In the genomic region with DNA sequence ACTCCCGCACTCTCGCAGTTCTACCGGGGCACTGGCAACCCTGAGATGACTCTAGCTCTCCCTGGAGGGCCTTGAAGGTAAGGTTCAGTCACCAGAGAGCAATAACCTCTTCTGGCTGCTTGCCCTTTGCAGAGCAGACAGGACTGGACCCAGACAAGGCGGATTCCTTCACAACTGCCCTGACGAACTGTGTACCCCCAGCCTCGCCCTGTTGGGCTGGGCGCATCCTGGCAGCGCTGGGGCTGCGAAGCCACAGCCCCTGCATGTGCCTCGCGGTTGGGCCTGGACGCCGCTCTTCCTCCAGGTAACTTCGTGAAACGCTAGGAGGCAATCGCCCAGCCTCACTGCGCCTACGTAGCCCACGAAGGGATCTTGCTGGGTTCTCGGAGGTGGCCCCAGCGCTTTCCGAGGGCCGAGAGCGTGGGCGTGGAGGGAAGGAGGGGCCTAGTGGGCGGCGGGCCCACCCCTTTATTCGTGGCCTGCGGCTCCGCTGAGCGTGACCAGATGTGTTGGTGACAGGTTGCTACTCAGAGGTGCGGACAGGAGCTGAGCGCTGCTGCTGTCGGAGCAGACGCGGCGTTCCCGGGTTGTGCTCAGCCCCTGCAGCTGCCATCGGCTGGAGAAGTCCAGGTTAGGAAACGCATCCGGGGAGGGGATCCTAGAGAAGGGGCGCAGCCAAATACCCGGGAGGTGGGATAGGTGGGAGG, we compare ENCODE assay signal across 8 cellular contexts. TPM values are rescaled to one million over a fixed set of nuclear protein-coding genes. Genes with fewer than 3 reads are reported as not detected.
DNase-seq lines count a peak whose midpoint lies in the region; ATAC-seq, FAIRE-seq and TF ChIP-seq lines count a peak whose summit lies in the region.

No MANE protein-coding gene starts in this region.

- POLR2A ChIA-PET in HepG2 (lab: Yijun Ruan, JAX), result no interaction called here

- CTCF ChIA-PET in HepG2 (lab: Yijun Ruan, JAX; ENCODE audit: low intra/inter-chr PET ratio, low total read pairs), result no interaction called here

- TF ChIP-seq RAD21 in liver (IDR thresholded peaks at IDR 0.05) (peak; percentile 25 to 44), HepG2 (CRISPR knock-in tag; IDR thresholded peaks at IDR 0.05) (no peak)

- H3K27me3 ChIP-seq in liver (ENCODE audit: control insufficient read depth in 4 of 4, insufficient read depth in 4 of 4, low read length in 3 of 4), result no peaks in the 10 kb centered on the region
- H3K27me3 ChIP-seq in HepG2 (ENCODE audit: control insufficient read depth in 1 of 2, insufficient read depth in 2 of 2, low read length in 2 of 2), result peaks cover 10 to 38% of the 10 kb centered on the region in 2 experiments; a peak in 4 of 5 replicates
- H3K27me3 ChIP-seq in testis, result no peaks in the 10 kb centered on the region

- H3K9me3 ChIP-seq in liver (ENCODE audit: control insufficient read depth in 4 of 4, low read length in 3 of 4), result no peaks in the 10 kb centered on the region
- no peaks in the 10 kb centered on the region for H3K9me3 ChIP-seq in HepG2 (ENCODE audit: low read length)
- no peaks in the 10 kb centered on the region for H3K9me3 ChIP-seq in testis

- WGBS in liver, result 10% methylated on average over 43 of the region's 43 CpGs
- no CpG with 5 or more reads among the region's 43 CpGs for WGBS in HepG2 (ENCODE audit: low lambda C conversion rate)
- WGBS in testis, 2 donors, result 11% methylated on average over 41 of the region's 43 CpGs; no CpG with 5 or more reads in 1 of the 2 donors

- no peak for TF ChIP-seq EP300 in HepG2 (IDR thresholded peaks at IDR 0.05; ENCODE audit: low read depth in 2 of 2, low read length in 2 of 2)
- TF ChIP-seq EP300 in HepG2 (CRISPR knock-in tag; IDR thresholded peaks at IDR 0.05; ENCODE audit: borderline replicate concordance), result no peak

- TF ChIP-seq POLR2A in HepG2 (IDR thresholded peaks at IDR 0.05; ENCODE audit: insufficient read depth in 1 of 2, low read depth in 2 of 2, low read length in 2 of 2) (no peak), testis (IDR thresholded peaks at IDR 0.05) (no peak)

- no peak for ATAC-seq in HepG2

- no TSS peak for BruUV-seq in HepG2 (replicated peaks; lab: Mats Ljungman, UMichigan)

- no peak overlapping the region for H2AFZ ChIP-seq in HepG2 (ENCODE audit: low read length)

- H3K9ac ChIP-seq in liver (ENCODE audit: low read depth in 1 of 2, low read length in 2 of 2), result no peak overlapping the region
- H3K9ac ChIP-seq in HepG2 (ENCODE audit: insufficient read depth, low read depth, low read length), result no peak overlapping the region

- in situ Hi-C loops in HepG2 (cut with HindIII; ENCODE audit: extremely low pct_ligation_motif_present, low pct_unique_long_range_greater_than_20kb), result loop anchor here (25.0 kb wide), 1 partner anchor 399 kb away; no protein-coding TSS in a partner anchor

- intact Hi-C loops in HepG2 (cut with micrococcal nuclease; ENCODE audit: unreplicated experiment) (no loop called here), testis (cut with DNase I; ENCODE audit: low total_unique reads) (loop anchor here (10.0 kb wide), 1 partner anchor 154 kb away; no protein-coding TSS in a partner anchor)

- H3K79me2 ChIP-seq in HepG2 (ENCODE audit: insufficient read depth, low read length), result no peaks in the 10 kb centered on the region

- FAIRE-seq in HepG2 (lab: Jason Lieb, UNC), result no peak

- no peak overlapping the region for H3K27ac ChIP-seq in liver (ENCODE audit: low read depth in 1 of 2, low read length in 2 of 2)
- no peak overlapping the region for H3K27ac ChIP-seq in HepG2 (ENCODE audit: extremely low read length, insufficient read depth, low read length)
- H3K27ac ChIP-seq in testis, result peak overlapping the region in 1 of 2 donors; percentile 88

- H3K4me1 ChIP-seq in liver (ENCODE audit: control insufficient read depth in 4 of 4, insufficient read depth in 4 of 4, low read length in 3 of 4) (peaks cover 5 to 26% (median 14%) of the 10 kb centered on the region in 4 donors), HepG2 (ENCODE audit: insufficient read depth, low read length) (peaks cover 16% of the 10 kb centered on the region; the same call in 1 of the 2 replicates), testis (no peaks in the 10 kb centered on the region)

- H3K4me3 ChIP-seq in liver (ENCODE audit: low read depth in 1 of 3, low read length in 3 of 3), result peak overlapping the region in 1 of 3 donors; percentile 68
- no peak overlapping the region for H3K4me3 ChIP-seq in HepG2 (replicated peaks in 1 of 3; ENCODE audit: insufficient read depth in 1 of 3, low read depth in 2 of 3, low read length in 3 of 3)
- peak overlapping the region; percentile 59 to 74 for H3K4me3 ChIP-seq in testis

- no peaks in the 10 kb centered on the region for H3K36me3 ChIP-seq in liver (ENCODE audit: control insufficient read depth in 4 of 4, insufficient read depth in 3 of 4, low read depth in 1 of 4, low read length in 3 of 4)
- H3K36me3 ChIP-seq in HepG2 (replicated peaks in 1 of 2; ENCODE audit: control insufficient read depth in 1 of 2, insufficient read depth in 2 of 2, low read length in 2 of 2), result no peaks in the 10 kb centered on the region
- no peaks in the 10 kb centered on the region for H3K36me3 ChIP-seq in testis (ENCODE audit: low read depth, missing control alignments)

- DNase-seq in HepG2 (ENCODE audit: low spot score), result no peak
- peak; percentile 42 for DNase-seq in astrocyte of the hippocampus (ENCODE audit: low read depth, low spot score)
- DNase-seq in left kidney (ENCODE audit: low read depth, low spot score), result peak; percentile 38
- DNase-seq in testis, result peak; percentile 72
- DNase-seq in germinal center (ENCODE audit: low spot score), result no peak
- no peak for DNase-seq in NCI-H774 (lab: John Stamatoyannopoulos, UW)
- no peak for DNase-seq in epidermal melanocyte (ENCODE audit: insufficient read length, low spot score)

- no peak overlapping the region for H3K4me2 ChIP-seq in HepG2 (ENCODE audit: low read depth, low read length)

- TF ChIP-seq CTCF in liver (IDR thresholded peaks at IDR 0.05; ENCODE audit: low read depth, low read length, missing input control) (no peak), HepG2 (CRISPR knock-in tag; IDR thresholded peaks at IDR 0.05) (no peak), testis (IDR thresholded peaks at IDR 0.05) (no peak)

- no peaks in the 10 kb centered on the region for H4K20me1 ChIP-seq in HepG2 (ENCODE audit: insufficient read depth, low read length)

TF ChIP-seq in liver, 16 proteins besides CTCF, POLR2A, EP300 and RAD21 (continues in another document):
- TF ChIP-seq HNF4A (conservative IDR thresholded peaks at IDR 0.05) (no peak), SP1 (IDR thresholded peaks at IDR 0.05) (no peak), RXRA (IDR thresholded peaks at IDR 0.05) (peak in 1 of 2 donors; percentile 40), YY1 (IDR thresholded peaks at IDR 0.05) (no peak)
- TF ChIP-seq, protein P1, sequence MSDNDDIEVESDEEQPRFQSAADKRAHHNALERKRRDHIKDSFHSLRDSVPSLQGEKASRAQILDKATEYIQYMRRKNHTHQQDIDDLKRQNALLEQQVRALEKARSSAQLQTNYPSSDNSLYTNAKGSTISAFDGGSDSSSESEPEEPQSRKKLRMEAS (IDR thresholded peaks at IDR 0.05), result no peak

TF ChIP-seq in HepG2, 621 proteins besides CTCF, POLR2A, EP300 and RAD21 (continues in another document):
- TF ChIP-seq ZNF510 (CRISPR knock-in tag; IDR thresholded peaks at IDR 0.05; ENCODE audit: low read depth) (no peak), HNF4A (CRISPR knock-in tag; IDR thresholded peaks at IDR 0.05) (no peak), ZFAT (CRISPR knock-in tag; conservative IDR thresholded peaks at IDR 0.05) (no peak), CHCHD3 (CRISPR knock-in tag; IDR thresholded peaks at IDR 0.05) (no peak), ZNF670 (CRISPR knock-in tag; IDR thresholded peaks at IDR 0.05; ENCODE audit: borderline replicate concordance) (no peak)
- TF ChIP-seq, protein P2, sequence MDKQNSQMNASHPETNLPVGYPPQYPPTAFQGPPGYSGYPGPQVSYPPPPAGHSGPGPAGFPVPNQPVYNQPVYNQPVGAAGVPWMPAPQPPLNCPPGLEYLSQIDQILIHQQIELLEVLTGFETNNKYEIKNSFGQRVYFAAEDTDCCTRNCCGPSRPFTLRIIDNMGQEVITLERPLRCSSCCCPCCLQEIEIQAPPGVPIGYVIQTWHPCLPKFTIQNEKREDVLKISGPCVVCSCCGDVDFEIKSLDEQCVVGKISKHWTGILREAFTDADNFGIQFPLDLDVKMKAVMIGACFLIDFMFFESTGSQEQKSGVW (CRISPR knock-in tag; IDR thresholded peaks at IDR 0.05; ENCODE audit: borderline replicate concordance), result no peak

RNA-seq across cellular contexts. Expression of a gene that starts 1.9 kb away (rescaled TPM):
- total RNA-seq in liver (under 1 TPM; 0.59 to 0.89 TPM), HepG2 (2016; rRNA removed; fragmentation: Illumina TruSeq; extraction: Trizol) (not detected in 2 replicates), testis (10 to 100 TPM; 70.6 to 91.5 TPM)
- polyA plus RNA-seq in liver (1 to 10 TPM in 1 of 2 donors, under 1 TPM in 1; 0.64 to 1.1 TPM), HepG2 (2011; rRNA removed) (0.01 TPM in 1 of 2 replicates, not detected in the other), testis (ENCODE audit: insufficient read depth, low read depth, low replicate concordance) (31.3 TPM)
- total RNA-seq in HepG2 (2016; cell fraction: cytosol; rRNA removed; fragmentation: Illumina TruSeq; extraction: Trizol; ENCODE audit: low read depth), result not detected in 2 replicates
- 0.06 TPM in 1 of 2 replicates, not detected in the other for total RNA-seq in HepG2 (2016; cell fraction: insoluble cytoplasmic fraction; rRNA removed; fragmentation: Illumina TruSeq; extraction: Trizol)
- not detected in 2 replicates for total RNA-seq in HepG2 (2016; cell fraction: membrane; rRNA removed; fragmentation: Illumina TruSeq; extraction: Trizol)
- total RNA-seq in HepG2 (2016; cell fraction: nucleus; rRNA removed; fragmentation: Illumina TruSeq; extraction: Trizol), result not detected in 2 replicates
- polyA plus RNA-seq in HepG2 (2011; cell fraction: cytosol; rRNA removed), result not detected in 2 replicates
- polyA plus RNA-seq in HepG2 (2011; cell fraction: nucleus; rRNA removed), result 0.05 TPM in 1 of 2 replicates, not detected in the other
- polyA plus RNA-seq in HepG2 (2012), result not detected in 2 replicates
- polyA plus RNA-seq in HepG2 (2016; cell fraction: cytosol; fragmentation: Illumina TruSeq; extraction: Trizol; ENCODE audit: low read depth), result 0.03 TPM in 1 of 2 replicates, not detected in the other
- polyA plus RNA-seq in HepG2 (2016; cell fraction: insoluble cytoplasmic fraction; fragmentation: Illumina TruSeq; extraction: Trizol; ENCODE audit: low read depth), result not detected in 2 replicates
- not detected in 2 replicates for polyA plus RNA-seq in HepG2 (2016; cell fraction: membrane; fragmentation: Illumina TruSeq; extraction: Trizol; ENCODE audit: low read depth)
- polyA plus RNA-seq in HepG2 (2016; cell fraction: nucleus; fragmentation: Illumina TruSeq; extraction: Trizol; ENCODE audit: insufficient read depth, low read depth), result 0.20 TPM in 1 of 2 replicates, not detected in the other
- polyA minus RNA-seq in HepG2 (2011; rRNA and poly(A)+ RNA removed; ENCODE audit: low replicate concordance), result 6.9 TPM in 1 of 2 replicates, not detected in the other
- polyA minus RNA-seq in HepG2 (2011; cell fraction: cytosol; rRNA and poly(A)+ RNA removed), result not detected in 2 replicates
- 0.13 TPM in 1 of 2 replicates, not detected in the other for polyA minus RNA-seq in HepG2 (2011; cell fraction: nucleus; rRNA and poly(A)+ RNA removed)

Comparison
In these comparisons a context has a peak if more than half of its experiments do, and no peak if none do; other contexts are left out.
1. H3K4me3 ChIP-seq: peak in testis (2 of 2); none in HepG2 (0 of 3).
2. DNase-seq: peak in astrocyte of the hippocampus (single experiment), left kidney (single experiment) and testis (single experiment); none in HepG2 (single experiment), germinal center (single experiment), NCI-H774 (single experiment) and epidermal melanocyte (single experiment).
3. RNA of a gene that starts 1.9 kb away (total RNA-seq): 70.6 to 91.5 TPM in testis; 0.59 to 0.89 TPM in liver and 0.06 TPM in HepG2; every median in the first group is over 10 times any median in the second.